ENCODE assay signal across 20 cellular contexts in the genomic region with DNA sequence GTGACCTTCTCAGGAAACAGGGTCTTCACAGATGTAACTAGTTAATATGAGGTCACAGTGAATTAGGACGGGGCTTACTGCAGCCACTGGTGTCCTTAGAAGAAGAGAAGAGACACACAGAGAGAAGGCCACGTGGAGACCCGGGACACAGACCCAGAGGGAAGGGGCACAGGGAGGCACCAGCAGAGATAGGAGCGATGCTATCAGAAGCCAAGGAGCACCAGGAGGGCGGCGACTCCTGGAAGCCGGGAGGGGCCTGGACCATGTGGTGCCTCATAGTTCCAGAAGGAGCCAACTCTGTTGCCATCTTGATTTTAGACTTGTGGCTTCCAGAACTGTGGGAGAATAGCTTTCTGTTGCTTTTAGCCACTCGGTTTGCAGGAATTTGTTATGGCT.
"Had no signal": no experiment of that assay in that cellular context is flagged by ENCODE, and none has a peak within 500 bp of the region (broad histone marks: within the 10 kb centered on the region; RNA-seq: fewer than 3 reads in every experiment).

No MANE protein-coding gene starts in this region.

- FAIRE-seq: islet of Langerhans had no signal

- H3K27me3 ChIP-seq: gastrocnemius medialis, testis, tibial nerve had no signal

- H3K27ac Mint-ChIP-seq: naive B cell; nephron; stimulated activated naive B cell treated with anti-CD40 and anti-IgM and Interleukin-4, amounts not matched to agents 10 μg/mL and 1 μg/mL and 100 μg/mL, for 72 hours; stimulated activated naive CD8-positive, alpha-beta T cell treated with anti-CD3 and anti-CD28 coated beads, Interleukin-15, amount 100 ng/mL, for 72 hours had no signal

- H3K9me3 Mint-ChIP-seq: stimulated activated naive B cell treated with anti-CD40 and anti-IgM and Interleukin-4, amounts not matched to agents 10 μg/mL and 1 μg/mL and 100 μg/mL, for 72 hours; stimulated activated naive CD8-positive, alpha-beta T cell treated with anti-CD3 and anti-CD28 coated beads, Interleukin-15, amount 100 ng/mL, for 72 hours had no signal

- H3K36me3 ChIP-seq: esophagus muscularis mucosa, gastrocnemius medialis, heart right ventricle, tibial nerve had no signal

- H3K27ac ChIP-seq: epithelial cell of prostate, esophagus muscularis mucosa, gastrocnemius medialis, heart right ventricle, testis, tibial nerve had no signal

- ATAC-seq: gastrocnemius medialis; heart right ventricle; left ventricle myocardium superior; sciatic nerve; stimulated activated naive B cell treated with anti-CD40 and anti-IgM and Interleukin-4, amounts not matched to agents 10 μg/mL and 1 μg/mL and 100 μg/mL, for 72 hours; stimulated activated naive CD8-positive, alpha-beta T cell treated with anti-CD3 and anti-CD28 coated beads, Interleukin-15, amount 100 ng/mL, for 72 hours had no signal

- H3K4me3 ChIP-seq: esophagus muscularis mucosa, gastrocnemius medialis, heart right ventricle, lung, testis, tibial nerve had no signal

- H3K27me3 Mint-ChIP-seq: naive B cell; stimulated activated naive B cell treated with anti-CD40 and anti-IgM and Interleukin-4, amounts not matched to agents 10 μg/mL and 1 μg/mL and 100 μg/mL, for 72 hours; stimulated activated naive CD8-positive, alpha-beta T cell treated with anti-CD3 and anti-CD28 coated beads, Interleukin-15, amount 100 ng/mL, for 72 hours had no signal

- H3K4me3 Mint-ChIP-seq: nephron; stimulated activated naive B cell treated with anti-CD40 and anti-IgM and Interleukin-4, amounts not matched to agents 10 μg/mL and 1 μg/mL and 100 μg/mL, for 72 hours; stimulated activated naive CD8-positive, alpha-beta T cell treated with anti-CD3 and anti-CD28 coated beads, Interleukin-15, amount 100 ng/mL, for 72 hours had no signal

- H3K4me1 Mint-ChIP-seq: nephron; stimulated activated naive B cell treated with anti-CD40 and anti-IgM and Interleukin-4, amounts not matched to agents 10 μg/mL and 1 μg/mL and 100 μg/mL, for 72 hours; stimulated activated naive CD8-positive, alpha-beta T cell treated with anti-CD3 and anti-CD28 coated beads, Interleukin-15, amount 100 ng/mL, for 72 hours had no signal

- H3K4me1 ChIP-seq: esophagus muscularis mucosa, gastrocnemius medialis, heart right ventricle, testis, tibial nerve had no signal

- H3K9me3 ChIP-seq: gastrocnemius medialis, testis had no signal

- DNase-seq: effector memory CD4-positive, alpha-beta T cell; gastrocnemius medialis; heart right ventricle; hypothalamus; left ventricle myocardium superior; mesenchymal stem cell; naive B cell; occipital lobe; stimulated activated CD4-positive, alpha-beta T cell treated with anti-CD3 and anti-CD28 coated beads, Interleukin-2, amount 100 ng/mL, for 24 hours; stimulated activated CD4-positive, alpha-beta T cell treated with anti-CD3 and anti-CD28 coated beads, Interleukin-4, amount 100 ng/mL, for 4 hours; stimulated activated naive B cell treated with anti-CD40 and anti-IgM and Interleukin-4, amounts not matched to agents 10 μg/mL and 1 μg/mL and 100 μg/mL, for 72 hours; stimulated activated naive CD8-positive, alpha-beta T cell treated with anti-CD3 and anti-CD28 coated beads, Interleukin-15, amount 100 ng/mL, for 72 hours; testis had no signal

- H3K36me3 Mint-ChIP-seq: naive B cell; stimulated activated naive B cell treated with anti-CD40 and anti-IgM and Interleukin-4, amounts not matched to agents 10 μg/mL and 1 μg/mL and 100 μg/mL, for 72 hours had no signal
